In the genomic region with DNA sequence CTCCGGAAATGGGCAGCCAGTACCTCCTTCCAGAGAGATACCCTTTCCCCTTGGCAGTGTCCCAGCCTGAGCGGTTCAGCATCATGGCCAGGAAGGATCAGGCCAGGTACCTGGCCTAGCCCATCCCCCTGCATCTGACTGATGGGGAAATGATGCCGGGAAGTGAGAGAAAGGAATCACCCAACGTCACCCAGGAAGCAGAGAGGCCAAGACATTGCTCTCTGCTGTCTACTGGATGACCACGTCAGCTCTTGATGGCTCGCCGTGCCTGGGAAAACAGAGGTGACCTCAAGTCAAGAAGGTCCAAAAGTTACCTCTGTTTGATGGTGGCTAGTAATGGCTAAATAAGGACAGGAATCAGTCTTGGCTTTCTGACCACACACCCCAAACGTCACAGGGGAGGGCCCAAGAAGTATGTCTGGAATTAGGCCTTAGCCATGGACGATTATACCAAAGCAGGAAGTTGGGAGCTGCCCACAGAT, we compare ENCODE assay signal across 10 cellular contexts.
DNase-seq lines count a peak whose midpoint lies in the region; TF ChIP-seq lines count a peak whose summit lies in the region.
"Had no signal": no experiment of that assay in that cellular context is flagged by ENCODE, and none has a peak within 500 bp of the region (broad histone marks: within the 10 kb centered on the region; RNA-seq: fewer than 3 reads in every experiment).

No MANE protein-coding gene starts in this region.

- intact Hi-C loops in tibial artery (cut with DNase I; ENCODE audit: low total_unique reads) = loop anchor here (10.0 kb wide), 1 partner anchor 56 kb away; no protein-coding TSS in a partner anchor

- H3K4me1 ChIP-seq in mucosa of rectum (ENCODE audit: control insufficient read depth in 2 of 2, insufficient read depth in 2 of 2, low read length in 2 of 2) (peaks cover 43 to 50% of the 10 kb centered on the region in 2 donors), tibial artery (peaks cover 23 to 100% (median 87%) of the 10 kb centered on the region in 4 donors)

- no peaks in the 10 kb centered on the region for H3K9me3 ChIP-seq in mucosa of rectum (ENCODE audit: control insufficient read depth in 2 of 2, low read length in 2 of 2)
- H3K9me3 ChIP-seq in tibial artery = no peaks in the 10 kb centered on the region

- H3K36me3 ChIP-seq in mucosa of rectum (ENCODE audit: control insufficient read depth in 2 of 2, insufficient read depth in 2 of 2, low read length in 2 of 2) (peaks cover 5% of the 10 kb centered on the region in 2 donors), tibial artery (peaks cover 4 to 12% (median 8%) of the 10 kb centered on the region in 3 donors)

- DNase-seq in M059J (ENCODE audit: low read depth) (peak; percentile 84), choroid plexus epithelial cell (ENCODE audit: low read depth) (peak; percentile 78), tibial artery (peak; percentile 48 to 87), T-helper 9 cell (no peak), DMS53 (lab: John Stamatoyannopoulos, UW) (no peak), HuH-7.5 (ENCODE audit: low spot score) (no peak)
- DNase-seq: activated CD8-positive, alpha-beta T cell treated with anti-CD3 and anti-CD28 coated beads for 36 hours had no signal

- H3K9ac ChIP-seq in mucosa of rectum (ENCODE audit: low read depth in 1 of 2, low read length in 2 of 2) = peak overlapping the region in 1 of 2 donors; percentile 45

- H3K27ac ChIP-seq in mucosa of rectum (ENCODE audit: low read depth in 2 of 2, low read length in 2 of 2) (peak overlapping the region; percentile 87 to 89), tibial artery (peak overlapping the region; percentile 87 to 98)
- H3K27ac ChIP-seq: cardiac muscle cell, SK-N-MC had no signal

- H3K27me3 ChIP-seq in mucosa of rectum (ENCODE audit: control insufficient read depth in 2 of 2, insufficient read depth in 2 of 2, low read length in 2 of 2) (no peaks in the 10 kb centered on the region), tibial artery (no peaks in the 10 kb centered on the region)
- H3K27me3 ChIP-seq: cardiac muscle cell had no signal

- no peak for TF ChIP-seq CTCF in choroid plexus epithelial cell (conservative IDR thresholded peaks at IDR 0.05; ENCODE audit: low read depth, low read length)
- no peak for TF ChIP-seq CTCF in tibial artery (IDR thresholded peaks at IDR 0.05)

- H3K4me3 ChIP-seq in choroid plexus epithelial cell (ENCODE audit: low read depth, low read length) (no peak overlapping the region), mucosa of rectum (ENCODE audit: low read length in 2 of 2) (no peak overlapping the region), tibial artery (no peak overlapping the region)
- H3K4me3 ChIP-seq: cardiac muscle cell, SK-N-MC had no signal

Comparison
In these comparisons a context has a peak if more than half of its experiments do, and no peak if none do; other contexts are left out.
1. DNase-seq: peak in M059J (single experiment), choroid plexus epithelial cell (single experiment) and tibial artery (2 of 2); none in T-helper 9 cell (single experiment), DMS53 (single experiment) and HuH-7.5 (single experiment).